In genomic region chr11:5242933-5243844, GRCh38 we compare ENCODE assay signal across 1 cellular context.
TF ChIP-seq lines count a peak whose summit lies in the region.

No MANE protein-coding gene starts in this region.

TF ChIP-seq in K562, 482 proteins besides CTCF, POLR2A, EP300 and RAD21 (continued from another document and continues in another):
- TF ChIP-seq, protein P1, sequence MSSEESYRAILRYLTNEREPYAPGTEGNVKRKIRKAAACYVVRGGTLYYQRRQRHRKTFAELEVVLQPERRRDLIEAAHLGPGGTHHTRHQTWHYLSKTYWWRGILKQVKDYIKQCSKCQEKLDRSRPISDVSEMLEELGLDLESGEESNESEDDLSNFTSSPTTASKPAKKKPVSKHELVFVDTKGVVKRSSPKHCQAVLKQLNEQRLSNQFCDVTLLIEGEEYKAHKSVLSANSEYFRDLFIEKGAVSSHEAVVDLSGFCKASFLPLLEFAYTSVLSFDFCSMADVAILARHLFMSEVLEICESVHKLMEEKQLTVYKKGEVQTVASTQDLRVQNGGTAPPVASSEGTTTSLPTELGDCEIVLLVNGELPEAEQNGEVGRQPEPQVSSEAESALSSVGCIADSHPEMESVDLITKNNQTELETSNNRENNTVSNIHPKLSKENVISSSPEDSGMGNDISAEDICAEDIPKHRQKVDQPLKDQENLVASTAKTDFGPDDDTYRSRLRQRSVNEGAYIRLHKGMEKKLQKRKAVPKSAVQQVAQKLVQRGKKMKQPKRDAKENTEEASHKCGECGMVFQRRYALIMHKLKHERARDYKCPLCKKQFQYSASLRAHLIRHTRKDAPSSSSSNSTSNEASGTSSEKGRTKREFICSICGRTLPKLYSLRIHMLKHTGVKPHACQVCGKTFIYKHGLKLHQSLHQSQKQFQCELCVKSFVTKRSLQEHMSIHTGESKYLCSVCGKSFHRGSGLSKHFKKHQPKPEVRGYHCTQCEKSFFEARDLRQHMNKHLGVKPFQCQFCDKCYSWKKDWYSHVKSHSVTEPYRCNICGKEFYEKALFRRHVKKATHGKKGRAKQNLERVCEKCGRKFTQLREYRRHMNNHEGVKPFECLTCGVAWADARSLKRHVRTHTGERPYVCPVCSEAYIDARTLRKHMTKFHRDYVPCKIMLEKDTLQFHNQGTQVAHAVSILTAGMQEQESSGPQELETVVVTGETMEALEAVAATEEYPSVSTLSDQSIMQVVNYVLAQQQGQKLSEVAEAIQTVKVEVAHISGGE (CRISPR knock-in tag; IDR thresholded peaks at IDR 0.05): no peak
- no peak for TF ChIP-seq ZNF316 (IDR thresholded peaks at IDR 0.05)
- no peak for TF ChIP-seq ZNF232 (CRISPR knock-in tag; IDR thresholded peaks at IDR 0.05)
- TF ChIP-seq, protein P2, sequence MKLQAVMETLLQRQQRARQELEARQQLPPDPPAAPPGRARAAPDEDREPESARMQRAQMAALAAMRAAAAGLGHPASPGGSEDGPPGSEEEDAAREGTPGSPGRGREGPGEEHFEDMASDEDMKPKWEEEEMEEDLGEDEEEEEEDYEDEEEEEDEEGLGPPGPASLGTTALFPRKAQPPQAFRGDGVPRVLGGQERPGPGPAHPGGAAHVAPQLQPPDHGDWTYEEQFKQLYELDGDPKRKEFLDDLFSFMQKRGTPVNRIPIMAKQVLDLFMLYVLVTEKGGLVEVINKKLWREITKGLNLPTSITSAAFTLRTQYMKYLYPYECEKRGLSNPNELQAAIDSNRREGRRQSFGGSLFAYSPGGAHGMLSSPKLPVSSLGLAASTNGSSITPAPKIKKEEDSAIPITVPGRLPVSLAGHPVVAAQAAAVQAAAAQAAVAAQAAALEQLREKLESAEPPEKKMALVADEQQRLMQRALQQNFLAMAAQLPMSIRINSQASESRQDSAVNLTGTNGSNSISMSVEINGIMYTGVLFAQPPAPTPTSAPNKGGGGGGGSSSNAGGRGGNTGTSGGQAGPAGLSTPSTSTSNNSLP (IDR thresholded peaks at IDR 0.05; ENCODE audit: borderline replicate concordance, low read depth, low read length): no peak
- TF ChIP-seq NBN (IDR thresholded peaks at IDR 0.05; ENCODE audit: low read depth): peak; percentile 13; the same call in 1 of the 2 replicates
- no peak for TF ChIP-seq ZNF41 (CRISPR knock-in tag; conservative IDR thresholded peaks at IDR 0.05)
- TF ChIP-seq EWSR1 (IDR thresholded peaks at IDR 0.05; ENCODE audit: borderline replicate concordance, low read depth, partially characterized antibody): peak; percentile 56
- TF ChIP-seq GATA2 (CRISPR knock-in tag; IDR thresholded peaks at IDR 0.05): no peak
- TF ChIP-seq TCF3 (CRISPR knock-in tag; IDR thresholded peaks at IDR 0.05): peak; percentile 18; the same call in 1 of the 2 replicates
- TF ChIP-seq CHD2 (IDR thresholded peaks at IDR 0.05; ENCODE audit: low read depth, low read length): peak; percentile 20; the same call in 1 of the 2 replicates
- TF ChIP-seq CBFA2T2 (conservative IDR thresholded peaks at IDR 0.05): no peak
- peak; percentile 68; the same call in 1 of the 2 replicates for TF ChIP-seq ETV5 (CRISPR knock-in tag; IDR thresholded peaks at IDR 0.05; ENCODE audit: low read depth)
- TF ChIP-seq GABPB1 (CRISPR knock-in tag; IDR thresholded peaks at IDR 0.05): 0 out of 2 replicates have a peak, but pooled peaks have one; percentile 29
- 0 out of 2 replicates have a peak, but pooled peaks have one; percentile 82 for TF ChIP-seq ZNF717 (CRISPR knock-in tag; IDR thresholded peaks at IDR 0.05)
- peak; percentile 57; the same call in 1 of the 2 replicates for TF ChIP-seq CHCHD3 (CRISPR knock-in tag; IDR thresholded peaks at IDR 0.05)
- TF ChIP-seq ZEB2 (IDR thresholded peaks at IDR 0.05): peak; percentile 71; the same call in 1 of the 2 replicates
- TF ChIP-seq, protein P3, sequence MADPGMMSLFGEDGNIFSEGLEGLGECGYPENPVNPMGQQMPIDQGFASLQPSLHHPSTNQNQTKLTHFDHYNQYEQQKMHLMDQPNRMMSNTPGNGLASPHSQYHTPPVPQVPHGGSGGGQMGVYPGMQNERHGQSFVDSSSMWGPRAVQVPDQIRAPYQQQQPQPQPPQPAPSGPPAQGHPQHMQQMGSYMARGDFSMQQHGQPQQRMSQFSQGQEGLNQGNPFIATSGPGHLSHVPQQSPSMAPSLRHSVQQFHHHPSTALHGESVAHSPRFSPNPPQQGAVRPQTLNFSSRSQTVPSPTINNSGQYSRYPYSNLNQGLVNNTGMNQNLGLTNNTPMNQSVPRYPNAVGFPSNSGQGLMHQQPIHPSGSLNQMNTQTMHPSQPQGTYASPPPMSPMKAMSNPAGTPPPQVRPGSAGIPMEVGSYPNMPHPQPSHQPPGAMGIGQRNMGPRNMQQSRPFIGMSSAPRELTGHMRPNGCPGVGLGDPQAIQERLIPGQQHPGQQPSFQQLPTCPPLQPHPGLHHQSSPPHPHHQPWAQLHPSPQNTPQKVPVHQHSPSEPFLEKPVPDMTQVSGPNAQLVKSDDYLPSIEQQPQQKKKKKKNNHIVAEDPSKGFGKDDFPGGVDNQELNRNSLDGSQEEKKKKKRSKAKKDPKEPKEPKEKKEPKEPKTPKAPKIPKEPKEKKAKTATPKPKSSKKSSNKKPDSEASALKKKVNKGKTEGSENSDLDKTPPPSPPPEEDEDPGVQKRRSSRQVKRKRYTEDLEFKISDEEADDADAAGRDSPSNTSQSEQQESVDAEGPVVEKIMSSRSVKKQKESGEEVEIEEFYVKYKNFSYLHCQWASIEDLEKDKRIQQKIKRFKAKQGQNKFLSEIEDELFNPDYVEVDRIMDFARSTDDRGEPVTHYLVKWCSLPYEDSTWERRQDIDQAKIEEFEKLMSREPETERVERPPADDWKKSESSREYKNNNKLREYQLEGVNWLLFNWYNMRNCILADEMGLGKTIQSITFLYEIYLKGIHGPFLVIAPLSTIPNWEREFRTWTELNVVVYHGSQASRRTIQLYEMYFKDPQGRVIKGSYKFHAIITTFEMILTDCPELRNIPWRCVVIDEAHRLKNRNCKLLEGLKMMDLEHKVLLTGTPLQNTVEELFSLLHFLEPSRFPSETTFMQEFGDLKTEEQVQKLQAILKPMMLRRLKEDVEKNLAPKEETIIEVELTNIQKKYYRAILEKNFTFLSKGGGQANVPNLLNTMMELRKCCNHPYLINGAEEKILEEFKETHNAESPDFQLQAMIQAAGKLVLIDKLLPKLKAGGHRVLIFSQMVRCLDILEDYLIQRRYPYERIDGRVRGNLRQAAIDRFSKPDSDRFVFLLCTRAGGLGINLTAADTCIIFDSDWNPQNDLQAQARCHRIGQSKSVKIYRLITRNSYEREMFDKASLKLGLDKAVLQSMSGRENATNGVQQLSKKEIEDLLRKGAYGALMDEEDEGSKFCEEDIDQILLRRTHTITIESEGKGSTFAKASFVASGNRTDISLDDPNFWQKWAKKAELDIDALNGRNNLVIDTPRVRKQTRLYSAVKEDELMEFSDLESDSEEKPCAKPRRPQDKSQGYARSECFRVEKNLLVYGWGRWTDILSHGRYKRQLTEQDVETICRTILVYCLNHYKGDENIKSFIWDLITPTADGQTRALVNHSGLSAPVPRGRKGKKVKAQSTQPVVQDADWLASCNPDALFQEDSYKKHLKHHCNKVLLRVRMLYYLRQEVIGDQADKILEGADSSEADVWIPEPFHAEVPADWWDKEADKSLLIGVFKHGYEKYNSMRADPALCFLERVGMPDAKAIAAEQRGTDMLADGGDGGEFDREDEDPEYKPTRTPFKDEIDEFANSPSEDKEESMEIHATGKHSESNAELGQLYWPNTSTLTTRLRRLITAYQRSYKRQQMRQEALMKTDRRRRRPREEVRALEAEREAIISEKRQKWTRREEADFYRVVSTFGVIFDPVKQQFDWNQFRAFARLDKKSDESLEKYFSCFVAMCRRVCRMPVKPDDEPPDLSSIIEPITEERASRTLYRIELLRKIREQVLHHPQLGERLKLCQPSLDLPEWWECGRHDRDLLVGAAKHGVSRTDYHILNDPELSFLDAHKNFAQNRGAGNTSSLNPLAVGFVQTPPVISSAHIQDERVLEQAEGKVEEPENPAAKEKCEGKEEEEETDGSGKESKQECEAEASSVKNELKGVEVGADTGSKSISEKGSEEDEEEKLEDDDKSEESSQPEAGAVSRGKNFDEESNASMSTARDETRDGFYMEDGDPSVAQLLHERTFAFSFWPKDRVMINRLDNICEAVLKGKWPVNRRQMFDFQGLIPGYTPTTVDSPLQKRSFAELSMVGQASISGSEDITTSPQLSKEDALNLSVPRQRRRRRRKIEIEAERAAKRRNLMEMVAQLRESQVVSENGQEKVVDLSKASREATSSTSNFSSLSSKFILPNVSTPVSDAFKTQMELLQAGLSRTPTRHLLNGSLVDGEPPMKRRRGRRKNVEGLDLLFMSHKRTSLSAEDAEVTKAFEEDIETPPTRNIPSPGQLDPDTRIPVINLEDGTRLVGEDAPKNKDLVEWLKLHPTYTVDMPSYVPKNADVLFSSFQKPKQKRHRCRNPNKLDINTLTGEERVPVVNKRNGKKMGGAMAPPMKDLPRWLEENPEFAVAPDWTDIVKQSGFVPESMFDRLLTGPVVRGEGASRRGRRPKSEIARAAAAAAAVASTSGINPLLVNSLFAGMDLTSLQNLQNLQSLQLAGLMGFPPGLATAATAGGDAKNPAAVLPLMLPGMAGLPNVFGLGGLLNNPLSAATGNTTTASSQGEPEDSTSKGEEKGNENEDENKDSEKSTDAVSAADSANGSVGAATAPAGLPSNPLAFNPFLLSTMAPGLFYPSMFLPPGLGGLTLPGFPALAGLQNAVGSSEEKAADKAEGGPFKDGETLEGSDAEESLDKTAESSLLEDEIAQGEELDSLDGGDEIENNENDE (IDR thresholded peaks at IDR 0.05; ENCODE audit: low read depth, low read length): peak; percentile 26
- 0 out of 4 replicates have a peak, but pooled peaks of 1 of the 2 experiments have one; percentile 14 for TF ChIP-seq TRIM24 (IDR thresholded peaks at IDR 0.05)
- no peak for TF ChIP-seq JUND (IDR thresholded peaks at IDR 0.05; ENCODE audit: borderline replicate concordance, low read depth, low read length)
- TF ChIP-seq JUND (tag; IDR thresholded peaks at IDR 0.05; ENCODE audit: borderline replicate concordance, low read depth, low read length): 0 out of 3 replicates have a peak, but pooled peaks have one; percentile 44
- TF ChIP-seq ZNF589 (CRISPR knock-in tag; IDR thresholded peaks at IDR 0.05; ENCODE audit: low read depth): peak; percentile 44
- TF ChIP-seq BCLAF1 (IDR thresholded peaks at IDR 0.05; ENCODE audit: borderline replicate concordance in 1 of 2, control insufficient read depth in 1 of 2, low read depth in 2 of 2, low read length in 1 of 2): 0 out of 4 replicates have a peak, but pooled peaks of 1 of the 2 experiments have one; percentile 34
- TF ChIP-seq, protein P4, sequence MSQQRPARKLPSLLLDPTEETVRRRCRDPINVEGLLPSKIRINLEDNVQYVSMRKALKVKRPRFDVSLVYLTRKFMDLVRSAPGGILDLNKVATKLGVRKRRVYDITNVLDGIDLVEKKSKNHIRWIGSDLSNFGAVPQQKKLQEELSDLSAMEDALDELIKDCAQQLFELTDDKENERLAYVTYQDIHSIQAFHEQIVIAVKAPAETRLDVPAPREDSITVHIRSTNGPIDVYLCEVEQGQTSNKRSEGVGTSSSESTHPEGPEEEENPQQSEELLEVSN (IDR thresholded peaks at IDR 0.05; ENCODE audit: borderline replicate concordance in 1 of 2, extremely low read depth in 1 of 2, insufficient read depth in 1 of 2, insufficient read length in 1 of 2, low read depth in 1 of 2, low read length in 1 of 2, poor library complexity in 1 of 2, severe bottlenecking in 1 of 2): peak; percentile 68 to 75
- TF ChIP-seq POLR2AphosphoS5 (IDR thresholded peaks at IDR 0.05; ENCODE audit: control insufficient read depth, insufficient read depth, low read depth, low read length): peak; percentile 59; the same call in 1 of the 2 replicates
- TF ChIP-seq HDAC1 (IDR thresholded peaks at IDR 0.05): peak; percentile 24 to 79; a peak in 1 of 4 replicates
- TF ChIP-seq, protein P5, sequence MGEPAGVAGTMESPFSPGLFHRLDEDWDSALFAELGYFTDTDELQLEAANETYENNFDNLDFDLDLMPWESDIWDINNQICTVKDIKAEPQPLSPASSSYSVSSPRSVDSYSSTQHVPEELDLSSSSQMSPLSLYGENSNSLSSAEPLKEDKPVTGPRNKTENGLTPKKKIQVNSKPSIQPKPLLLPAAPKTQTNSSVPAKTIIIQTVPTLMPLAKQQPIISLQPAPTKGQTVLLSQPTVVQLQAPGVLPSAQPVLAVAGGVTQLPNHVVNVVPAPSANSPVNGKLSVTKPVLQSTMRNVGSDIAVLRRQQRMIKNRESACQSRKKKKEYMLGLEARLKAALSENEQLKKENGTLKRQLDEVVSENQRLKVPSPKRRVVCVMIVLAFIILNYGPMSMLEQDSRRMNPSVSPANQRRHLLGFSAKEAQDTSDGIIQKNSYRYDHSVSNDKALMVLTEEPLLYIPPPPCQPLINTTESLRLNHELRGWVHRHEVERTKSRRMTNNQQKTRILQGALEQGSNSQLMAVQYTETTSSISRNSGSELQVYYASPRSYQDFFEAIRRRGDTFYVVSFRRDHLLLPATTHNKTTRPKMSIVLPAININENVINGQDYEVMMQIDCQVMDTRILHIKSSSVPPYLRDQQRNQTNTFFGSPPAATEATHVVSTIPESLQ (CRISPR knock-in tag; IDR thresholded peaks at IDR 0.05): 0 out of 2 replicates have a peak, but pooled peaks have one; percentile 38
- TF ChIP-seq RUNX1 (IDR thresholded peaks at IDR 0.05; ENCODE audit: low read depth): 0 out of 2 replicates have a peak, but pooled peaks have one; percentile 24
- TF ChIP-seq CXXC5 (CRISPR knock-in tag; IDR thresholded peaks at IDR 0.05): peak; percentile 44
- no peak for TF ChIP-seq BCL6 (CRISPR knock-in tag; IDR thresholded peaks at IDR 0.05)
- peak; percentile 49 for TF ChIP-seq CCNT2 (IDR thresholded peaks at IDR 0.05; ENCODE audit: borderline replicate concordance, extremely low read depth, insufficient read length, low read depth, low read length)
- TF ChIP-seq ZBTB9 (CRISPR knock-in tag; IDR thresholded peaks at IDR 0.05): 0 out of 2 replicates have a peak, but pooled peaks have one; percentile 12
